ENCODE assay signal across 11 cellular contexts in genomic region chr3:171825222-171825828, GRCh38. TPM values are rescaled to one million over a fixed set of nuclear protein-coding genes. Genes with fewer than 3 reads are reported as not detected.
A peak's percentile ranks its signal among the peaks of the same experiment; 100 is the strongest.
DNase-seq lines count a peak whose midpoint lies in the region; ATAC-seq and TF ChIP-seq lines count a peak whose summit lies in the region.
"Had no signal": no experiment of that assay in that cellular context is flagged by ENCODE, and none has a peak within 500 bp of the region (broad histone marks: within the 10 kb centered on the region; RNA-seq: fewer than 3 reads in every experiment).

No MANE protein-coding gene starts in this region.

- H3K9ac ChIP-seq in HUES48 (ENCODE audit: low read depth, low read length) (no peak overlapping the region), mammary epithelial cell (ENCODE audit: insufficient read depth, low read length) (no peak overlapping the region)

- no peaks in the 10 kb centered on the region for H3K79me2 ChIP-seq in mammary epithelial cell (ENCODE audit: insufficient read depth, low read length)

- TF ChIP-seq CTCF in mammary epithelial cell (conservative IDR thresholded peaks at IDR 0.05 in 1 of 2, IDR thresholded peaks at IDR 0.05 in 1 of 2; ENCODE audit: extremely low read depth in 1 of 2, insufficient read depth in 1 of 2, low read depth in 1 of 2, low read length in 2 of 2) (no peak), left lung (IDR thresholded peaks at IDR 0.05) (no peak)

- dilution Hi-C loops in mammary epithelial cell (cut with HindIII; ENCODE audit: low sequenced_read_pairs): no loop called here

- no peak overlapping the region for H3K4me2 ChIP-seq in mammary epithelial cell (ENCODE audit: insufficient read depth, low read depth, low read length)

- WGBS in mammary epithelial cell (ENCODE audit: low coverage, missing lambda C conversion rate): 74% methylated on average over 5 of the region's 5 CpGs
- WGBS in urinary bladder: 55% methylated on average over 5 of the region's 5 CpGs

- peaks cover 14 to 24% of the 10 kb centered on the region in 2 donors for H3K4me1 Mint-ChIP-seq in immature natural killer cell
- H3K4me1 Mint-ChIP-seq: naive B cell had no signal

- intact Hi-C loops in mammary epithelial cell (cut with micrococcal nuclease): no loop called here
- intact Hi-C loops in left lung (cut with DNase I): no loop called here

- H3K27me3 Mint-ChIP-seq in immature natural killer cell (ENCODE audit: low read depth in 3 of 3): peaks cover 3 to 9% (median 5%) of the 10 kb centered on the region in 3 donors
- H3K27me3 Mint-ChIP-seq: naive B cell had no signal

- H3K27me3 ChIP-seq in HUES48 (ENCODE audit: control insufficient read depth, insufficient read depth, low read length) (no peaks in the 10 kb centered on the region), mammary epithelial cell (ENCODE audit: insufficient read depth, low read length) (no peaks in the 10 kb centered on the region), left lung (no peaks in the 10 kb centered on the region)

- H4K20me1 ChIP-seq in mammary epithelial cell (ENCODE audit: insufficient read depth, low read length): no peaks in the 10 kb centered on the region

- ATAC-seq in left lung: peak; percentile 50

- CTCF ChIA-PET in mammary epithelial cell (lab: Charles Lee; ENCODE audit: low non-redundant PET): no interaction called here

- no peaks in the 10 kb centered on the region for H3K9me3 Mint-ChIP-seq in immature natural killer cell
- H3K9me3 Mint-ChIP-seq: activated T-helper 2 cell treated with anti-CD3 and anti-CD28 coated beads, Interferon-gamma antibody, Interleukin-2, Interleukin-4, amounts not matched to agents 10 μg/mL and 5 μg/mL and 100 μg/mL, durations not matched to agents 14 hours and 24 hours and 36 hours had no signal

- H3K36me3 ChIP-seq in HUES48 (ENCODE audit: control insufficient read depth, insufficient read depth, low read length): no peaks in the 10 kb centered on the region
- H3K36me3 ChIP-seq in mammary epithelial cell (ENCODE audit: insufficient read depth, low read length): no peaks in the 10 kb centered on the region
- no peaks in the 10 kb centered on the region for H3K36me3 ChIP-seq in left lung
- no peaks in the 10 kb centered on the region for H3K36me3 ChIP-seq in urinary bladder (ENCODE audit: insufficient read depth)

- H2AFZ ChIP-seq in mammary epithelial cell (ENCODE audit: low read depth, low read length): no peak overlapping the region

- peaks cover 19% of the 10 kb centered on the region for H3K4me1 ChIP-seq in HUES48 (ENCODE audit: control insufficient read depth, insufficient read depth, low read length)
- peaks cover 4% of the 10 kb centered on the region for H3K4me1 ChIP-seq in mammary epithelial cell (ENCODE audit: insufficient read depth, low read length)
- H3K4me1 ChIP-seq in left lung: peaks cover 5 to 50% of the 10 kb centered on the region in 2 donors
- H3K4me1 ChIP-seq in urinary bladder (ENCODE audit: insufficient read depth): no peaks in the 10 kb centered on the region

- H3K36me3 Mint-ChIP-seq in immature natural killer cell: peaks cover 0 to 5% (median 0%) of the 10 kb centered on the region in 3 donors
- H3K36me3 Mint-ChIP-seq: naive B cell had no signal

- peak overlapping the region; percentile 48 for H3K27ac ChIP-seq in HUES48 (ENCODE audit: low read depth, low read length)
- H3K27ac ChIP-seq in mammary epithelial cell (ENCODE audit: insufficient read depth, low read depth, low read length): no peak overlapping the region
- peak overlapping the region in 1 of 2 donors; percentile 21 for H3K27ac ChIP-seq in left lung
- peak overlapping the region; percentile 15 for H3K27ac ChIP-seq in urinary bladder (ENCODE audit: low read depth)
- H3K27ac ChIP-seq: epithelial cell of prostate had no signal

- no peak overlapping the region for H3K4me3 Mint-ChIP-seq in immature natural killer cell
- H3K4me3 Mint-ChIP-seq: naive B cell had no signal

- in situ Hi-C loops in mammary epithelial cell (cut with MboI; ENCODE audit: low sequenced_read_pairs in 2 of 2): loop anchor here (5.0 to 25.0 kb wide), 2 partner anchors 178 to 863 kb away; no protein-coding TSS in a partner anchor

- H3K27ac Mint-ChIP-seq in immature natural killer cell: no peak overlapping the region
- H3K27ac Mint-ChIP-seq: activated T-helper 2 cell treated with anti-CD3 and anti-CD28 coated beads, Interferon-gamma antibody, Interleukin-2, Interleukin-4, amounts not matched to agents 10 μg/mL and 5 μg/mL and 100 μg/mL, durations not matched to agents 14 hours and 24 hours and 36 hours; naive B cell had no signal

- no TSS peak for BruUV-seq in mammary epithelial cell (replicated peaks; lab: Mats Ljungman, UMichigan)

- H3K4me3 ChIP-seq in HUES48 (ENCODE audit: low read depth, low read length) (no peak overlapping the region), mammary epithelial cell (replicated peaks in 1 of 3; ENCODE audit: insufficient read depth in 1 of 3, low read depth in 2 of 3, low read length in 3 of 3) (no peak overlapping the region), left lung (no peak overlapping the region), urinary bladder (ENCODE audit: low read depth, low read length) (no peak overlapping the region)

- H3K9me3 ChIP-seq in HUES48 (ENCODE audit: control insufficient read depth, insufficient read depth, low read length) (no peaks in the 10 kb centered on the region), mammary epithelial cell (replicated peaks; ENCODE audit: insufficient read depth, low read length) (no peaks in the 10 kb centered on the region), left lung (no peaks in the 10 kb centered on the region)

- DNase-seq in mammary epithelial cell: peak; percentile 85
- no peak for DNase-seq in left lung
- DNase-seq in immature natural killer cell: no peak
- no peak for DNase-seq in GF-D8 (lab: John Stamatoyannopoulos, UW)
- no peak for DNase-seq in NCI-H345 (lab: John Stamatoyannopoulos, UW)
- DNase-seq: Karpas-422, naive B cell had no signal

RNA-seq across cellular contexts. Expression of gene PLD1, which starts 15.0 kb away (rescaled TPM):
- total RNA-seq in mammary epithelial cell: 10 to 100 TPM; 13.9 to 19.0 TPM
- 7.5 TPM for polyA plus RNA-seq in mammary epithelial cell
- 16.3 TPM for polyA minus RNA-seq in mammary epithelial cell
- 10 to 100 TPM; 18.5 to 18.7 TPM for total RNA-seq in left lung
- 43.3 TPM for total RNA-seq in urinary bladder
- 3.5 TPM for polyA plus RNA-seq in urinary bladder
- polyA plus RNA-seq in immature natural killer cell: 1 to 10 TPM in 2 of 3 donors, not detected in 1; 3.8 to 7.2 TPM

RNA-seq across cellular contexts. Expression of gene TMEM212, which starts 17.8 kb away (rescaled TPM):
- total RNA-seq in mammary epithelial cell: not detected
- not detected for polyA plus RNA-seq in mammary epithelial cell
- polyA minus RNA-seq in mammary epithelial cell: not detected
- total RNA-seq in left lung: 1 to 10 TPM in 1 of 2 donors, not detected in 1; 2.3 TPM
- total RNA-seq in urinary bladder: not detected
- not detected for polyA plus RNA-seq in urinary bladder
- not detected for polyA plus RNA-seq in immature natural killer cell
